ENCODE assay signal across 14 cellular contexts in genomic region chr2:75667884-75668283, GRCh38.
"Had no signal": no experiment of that assay in that cellular context is flagged by ENCODE, and none has a peak within 500 bp of the region (broad histone marks: within the 10 kb centered on the region; RNA-seq: fewer than 3 reads in every experiment).

No MANE protein-coding gene starts in this region.

- ATAC-seq: left ventricle myocardium superior had no signal

- H3K9me3 Mint-ChIP-seq: activated CD4-positive, alpha-beta memory T cell treated with anti-CD3 and anti-CD28 coated beads for 36 hours; activated naive CD8-positive, alpha-beta T cell treated with anti-CD3 and anti-CD28 coated beads, Interleukin-2, amount 10 ng/mL, durations not matched to agents 7 days and 5 days had no signal

- DNase-seq: activated CD4-positive, alpha-beta memory T cell treated with anti-CD3 and anti-CD28 coated beads for 36 hours; activated gamma-delta T cell; activated naive CD8-positive, alpha-beta T cell treated with anti-CD3 and anti-CD28 coated beads, Interleukin-2, amount 10 ng/mL, durations not matched to agents 7 days and 5 days; activated T-cell treated with anti-CD3 and anti-CD28 coated beads, Interleukin-2, amount 50 U/mL, for 48 hours; aorta; central memory CD4-positive, alpha-beta T cell; effector memory CD4-positive, alpha-beta T cell; immature natural killer cell; left ventricle myocardium superior; mesendoderm; SJCRH30; tibial artery had no signal

- H3K79me2 ChIP-seq: parathyroid adenoma had no signal

- H3K4me1 Mint-ChIP-seq: immature natural killer cell had no signal

- H3K27me3 Mint-ChIP-seq: activated CD4-positive, alpha-beta memory T cell treated with anti-CD3 and anti-CD28 coated beads for 36 hours; activated naive CD8-positive, alpha-beta T cell treated with anti-CD3 and anti-CD28 coated beads, Interleukin-2, amount 10 ng/mL, durations not matched to agents 7 days and 5 days had no signal

- H3K27ac ChIP-seq: parathyroid adenoma, SJCRH30, tibial artery, VCaP had no signal

- H3K4me3 Mint-ChIP-seq: activated CD4-positive, alpha-beta memory T cell treated with anti-CD3 and anti-CD28 coated beads for 36 hours; activated naive CD8-positive, alpha-beta T cell treated with anti-CD3 and anti-CD28 coated beads, Interleukin-2, amount 10 ng/mL, durations not matched to agents 7 days and 5 days; immature natural killer cell had no signal

- H3K9me3 ChIP-seq: SJCRH30, tibial artery had no signal

- H3K27ac Mint-ChIP-seq: activated CD4-positive, alpha-beta memory T cell treated with anti-CD3 and anti-CD28 coated beads for 36 hours; activated naive CD8-positive, alpha-beta T cell treated with anti-CD3 and anti-CD28 coated beads, Interleukin-2, amount 10 ng/mL, durations not matched to agents 7 days and 5 days; immature natural killer cell had no signal

- H2AFZ ChIP-seq: parathyroid adenoma had no signal

- H3K4me3 ChIP-seq: SJCRH30, tibial artery had no signal

- H3K27me3 ChIP-seq: SJCRH30, tibial artery had no signal

- H3K4me1 ChIP-seq: parathyroid adenoma, SJCRH30, tibial artery had no signal

- H3K9ac ChIP-seq: parathyroid adenoma had no signal
